ENCODE assay signal across 28 cellular contexts in the genomic region with DNA sequence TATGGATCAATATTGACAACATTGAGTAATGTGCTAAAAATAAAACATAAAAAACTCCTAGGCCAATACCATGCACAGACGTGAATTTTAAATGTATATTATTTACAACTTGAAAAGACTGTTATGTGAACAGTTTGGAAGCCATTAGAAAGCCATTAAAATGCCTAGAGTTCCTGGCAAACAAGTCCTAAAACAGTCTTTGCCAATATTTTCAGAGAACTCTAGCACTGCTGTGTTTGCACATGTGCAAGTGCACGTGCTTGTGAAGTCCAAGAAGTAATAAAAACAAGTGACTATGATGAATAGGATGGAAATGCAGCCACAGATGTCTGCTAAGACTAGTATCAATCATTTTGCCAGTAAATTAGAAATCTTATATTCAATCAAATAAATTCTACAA.
"Had no signal": no experiment of that assay in that cellular context is flagged by ENCODE, and none has a peak within 500 bp of the region (broad histone marks: within the 10 kb centered on the region; RNA-seq: fewer than 3 reads in every experiment).

No MANE protein-coding gene starts in this region.

- ATAC-seq: left cardiac atrium; natural killer cell; psoas muscle; right lobe of liver; stimulated activated naive B cell treated with anti-CD40 and anti-IgM and Interleukin-4, amounts not matched to agents 10 μg/mL and 1 μg/mL and 100 μg/mL, for 72 hours; stimulated activated naive CD8-positive, alpha-beta T cell treated with anti-CD3 and anti-CD28 coated beads, Interleukin-15, Interleukin-2, amounts not matched to agents 100 U/mL and 50 U/mL, for 24 hours had no signal

- H3K4me3 Mint-ChIP-seq: mesothelial cell of epicardium; naive B cell; natural killer cell; nephron progenitor cell; neural progenitor cell; stimulated activated naive B cell treated with anti-CD40 and anti-IgM and Interleukin-4, amounts not matched to agents 10 μg/mL and 1 μg/mL and 100 μg/mL, for 72 hours had no signal

- H3K27ac Mint-ChIP-seq: mesothelial cell of epicardium; natural killer cell; nephron progenitor cell; neural progenitor cell; stimulated activated naive B cell treated with anti-CD40 and anti-IgM and Interleukin-4, amounts not matched to agents 10 μg/mL and 1 μg/mL and 100 μg/mL, for 72 hours had no signal

- DNase-seq: kidney glomerular epithelial cell; left cardiac atrium; left ventricle myocardium inferior; mesendoderm; naive B cell; natural killer cell; nephron progenitor cell; occipital lobe; psoas muscle; right lobe of liver; stimulated activated CD4-positive, alpha-beta T cell treated with anti-CD3 and anti-CD28 coated beads, Interleukin-12 subunit alpha, Interleukin-12 subunit beta, amount 100 ng/mL, for 4 hours; stimulated activated CD4-positive, alpha-beta T cell treated with anti-CD3 and anti-CD28 coated beads, Interleukin-15, amount 100 ng/mL, for 24 hours; stimulated activated CD4-positive, alpha-beta T cell treated with anti-CD3 and anti-CD28 coated beads, Interleukin-2, amount 100 ng/mL, for 24 hours; stimulated activated CD4-positive, alpha-beta T cell treated with anti-CD3 and anti-CD28 coated beads, Interleukin-4, amount 100 ng/mL, for 1 hour; stimulated activated naive B cell treated with anti-CD40 and anti-IgM and Interleukin-4, amounts not matched to agents 10 μg/mL and 1 μg/mL and 100 μg/mL, for 72 hours; stimulated activated naive CD8-positive, alpha-beta T cell treated with anti-CD3 and anti-CD28 coated beads, Interleukin-15, Interleukin-2, amounts not matched to agents 100 U/mL and 50 U/mL, for 24 hours; stomach; testis; thyroid gland; transverse colon; upper lobe of left lung had no signal

- H3K4me2 ChIP-seq: neural progenitor cell had no signal

- H3K36me3 ChIP-seq: left ventricle myocardium inferior, neural progenitor cell, neutrophil, right atrium auricular region, right lobe of liver, stomach, thyroid gland, transverse colon, upper lobe of left lung, vagina had no signal

- H3K27ac ChIP-seq: left ventricle myocardium inferior, neural progenitor cell, neutrophil, parathyroid adenoma, psoas muscle, right atrium auricular region, right lobe of liver, stomach, testis, thyroid gland, transverse colon, upper lobe of left lung, vagina had no signal

- H3K27me3 ChIP-seq: neural progenitor cell, neutrophil, right atrium auricular region, right lobe of liver, stomach, testis, thyroid gland, transverse colon, upper lobe of left lung, vagina had no signal

- H3K4me3 ChIP-seq: left ventricle myocardium inferior, lung, neural progenitor cell, psoas muscle, right atrium auricular region, right lobe of liver, stomach, testis, thyroid gland, transverse colon, upper lobe of left lung, vagina had no signal

- H3K79me2 ChIP-seq: parathyroid adenoma had no signal

- H3K36me3 Mint-ChIP-seq: mesothelial cell of epicardium; naive B cell; natural killer cell; neural progenitor cell; stimulated activated naive B cell treated with anti-CD40 and anti-IgM and Interleukin-4, amounts not matched to agents 10 μg/mL and 1 μg/mL and 100 μg/mL, for 72 hours had no signal

- H3K9me3 Mint-ChIP-seq: nephron progenitor cell, neural progenitor cell had no signal

- H3K9me3 ChIP-seq: left ventricle myocardium inferior, neutrophil, psoas muscle, right atrium auricular region, right lobe of liver, testis, thyroid gland, transverse colon, upper lobe of left lung, vagina had no signal

- H3K4me1 Mint-ChIP-seq: naive B cell; natural killer cell; neural progenitor cell; stimulated activated naive B cell treated with anti-CD40 and anti-IgM and Interleukin-4, amounts not matched to agents 10 μg/mL and 1 μg/mL and 100 μg/mL, for 72 hours had no signal

- H2AFZ ChIP-seq: neural progenitor cell, parathyroid adenoma had no signal

- H3K27me3 Mint-ChIP-seq: naive B cell; stimulated activated naive B cell treated with anti-CD40 and anti-IgM and Interleukin-4, amounts not matched to agents 10 μg/mL and 1 μg/mL and 100 μg/mL, for 72 hours had no signal

- H3K4me1 ChIP-seq: left ventricle myocardium inferior, neural progenitor cell, parathyroid adenoma, psoas muscle, right atrium auricular region, right lobe of liver, stomach, testis, thyroid gland, transverse colon, upper lobe of left lung, vagina had no signal
